20 cellular contexts compared by ENCODE assay signal in genomic region chr7:93402944-93403343, GRCh38.
DNase-seq lines count a peak whose midpoint lies in the region; ATAC-seq, FAIRE-seq and TF ChIP-seq lines count a peak whose summit lies in the region.
"Had no signal": no experiment of that assay in that cellular context is flagged by ENCODE, and none has a peak within 500 bp of the region (broad histone marks: within the 10 kb centered on the region; RNA-seq: fewer than 3 reads in every experiment).

No MANE protein-coding gene starts in this region.

- H3K27me3 ChIP-seq in GM23248 (replicated peaks; ENCODE audit: insufficient read depth): peaks cover 2% of the 10 kb centered on the region; the same call in 1 of the 2 replicates
- H3K27me3 ChIP-seq in K562 (ENCODE audit: control insufficient read depth in 2 of 2, insufficient read depth in 2 of 2, low read length in 2 of 2): no peaks in the 10 kb centered on the region
- H3K27me3 ChIP-seq in right atrium auricular region: no peaks in the 10 kb centered on the region
- H3K27me3 ChIP-seq: BLaER1 had no signal

- H3K4me3 ChIP-seq in GM23248 (no peak overlapping the region), K562 (no peak overlapping the region), fibroblast of the aortic adventitia (ENCODE audit: low read depth, low read length) (no peak overlapping the region), right atrium auricular region (no peak overlapping the region)
- H3K4me3 ChIP-seq: A549, BLaER1, GM12878 had no signal

- FAIRE-seq in K562 (lab: Jason Lieb, UNC): peak; percentile 48
- FAIRE-seq: A549, GM12878 had no signal

- H3K36me3 ChIP-seq in GM23248 (ENCODE audit: low read depth): no peaks in the 10 kb centered on the region
- H3K36me3 ChIP-seq in K562 (ENCODE audit: control insufficient read depth, insufficient read depth, low read length): no peaks in the 10 kb centered on the region
- H3K36me3 ChIP-seq in right atrium auricular region: no peaks in the 10 kb centered on the region
- H3K36me3 ChIP-seq: BLaER1 had no signal

- no peak for TF ChIP-seq POLR2A in K562 (conservative IDR thresholded peaks at IDR 0.05)

- intact Hi-C loops in K562 (cut with micrococcal nuclease): no loop called here

- TF ChIP-seq EP300 in K562 (IDR thresholded peaks at IDR 0.05; ENCODE audit: low read length): no peak

- no peaks in the 10 kb centered on the region for H3K4me1 ChIP-seq in GM23248 (ENCODE audit: insufficient read depth)
- H3K4me1 ChIP-seq in K562 (replicated peaks in 1 of 2; ENCODE audit: control insufficient read depth in 2 of 2, insufficient read depth in 2 of 2, low read length in 2 of 2): 0 out of 5 replicates have a peak, but pooled peaks cover 0 to 2% of the 10 kb centered on the region in 2 experiments
- no peaks in the 10 kb centered on the region for H3K4me1 ChIP-seq in right atrium auricular region
- H3K4me1 ChIP-seq: A549, BLaER1, Caco-2 had no signal

- no peaks in the 10 kb centered on the region for H3K9me1 ChIP-seq in K562 (ENCODE audit: control insufficient read depth, insufficient read depth, low read length)

- ATAC-seq in K562 (peak; percentile 52), GM19328 (IDR thresholded peaks at IDR 0.05; ENCODE audit: unreplicated experiment) (no peak)
- ATAC-seq: A549; CD8-positive, alpha-beta T cell; GM12878; HCT116 had no signal

- POLR2A ChIA-PET in K562 (lab: Yijun Ruan, JAX): no interaction called here

- CTCF ChIA-PET in K562 (lab: Yijun Ruan, JAX; ENCODE audit: low intra/inter-chr PET ratio): no interaction called here

- H4K20me1 ChIP-seq in GM23248 (ENCODE audit: insufficient read depth): no peaks in the 10 kb centered on the region
- H4K20me1 ChIP-seq in K562 (replicated peaks; ENCODE audit: control insufficient read depth, insufficient read depth, low read length): no peaks in the 10 kb centered on the region
- H4K20me1 ChIP-seq: BLaER1 had no signal

- H3K9me2 ChIP-seq in GM23248 (ENCODE audit: insufficient read depth): no peaks in the 10 kb centered on the region

- H3K79me2 ChIP-seq in GM23248 (ENCODE audit: insufficient read depth) (no peaks in the 10 kb centered on the region), K562 (ENCODE audit: control insufficient read depth, insufficient read depth, low read length) (no peaks in the 10 kb centered on the region)

- H3K27ac ChIP-seq in GM23248 (no peak overlapping the region), K562 (ENCODE audit: extremely low read depth, low read depth, low read length) (no peak overlapping the region), right atrium auricular region (no peak overlapping the region)
- H3K27ac ChIP-seq: A549, BLaER1, C4-2B had no signal

- in situ Hi-C loops in GM23248 (cut with MboI): no loop called here
- in situ Hi-C loops in K562 (cut with MboI): no loop called here

- BruUV-seq in K562 (replicated peaks; lab: Mats Ljungman, UMichigan): no TSS peak

- no peak overlapping the region for H3K9ac ChIP-seq in GM23248
- no peak overlapping the region for H3K9ac ChIP-seq in K562 (ENCODE audit: insufficient read depth in 1 of 2, low read depth in 2 of 2, low read length in 2 of 2)
- H3K9ac ChIP-seq: BLaER1 had no signal

- WGBS in GM23248 (ENCODE audit: low coverage in 1 of 2, low lambda C conversion rate in 2 of 2, missing lambda C conversion rate in 2 of 2), 2 experiments: 32 to 35% methylated on average over 5 of the region's 5 CpGs
- WGBS in K562 (ENCODE audit: insufficient coverage, low coverage, missing lambda C conversion rate): 2% methylated on average over 5 of the region's 5 CpGs

- no peaks in the 10 kb centered on the region for H3F3A ChIP-seq in GM23248 (ENCODE audit: insufficient read depth)

- H2AFZ ChIP-seq in GM23248 (no peak overlapping the region), K562 (ENCODE audit: low read depth, low read length) (no peak overlapping the region)

- H3K9me3 ChIP-seq in GM23248 (ENCODE audit: low read depth) (no peaks in the 10 kb centered on the region), K562 (replicated peaks; ENCODE audit: control insufficient read depth, insufficient read depth, low read depth, low read length) (no peaks in the 10 kb centered on the region), right atrium auricular region (peaks cover 0 to 12% of the 10 kb centered on the region in 2 donors)
- H3K9me3 ChIP-seq: A549, Caco-2 had no signal

- peak; percentile 9 for DNase-seq in DMS53 (lab: John Stamatoyannopoulos, UW)
- peak; percentile 2 for DNase-seq in GM23248
- DNase-seq in K562 (ENCODE audit: extremely low read depth in 1 of 4, low spot score in 3 of 4): no peak
- DNase-seq in fibroblast of the aortic adventitia (ENCODE audit: low read depth): peak; percentile 9
- DNase-seq in AML-193 (lab: John Stamatoyannopoulos, UW): no peak
- DNase-seq in right atrium auricular region (ENCODE audit: low spot score): no peak
- DNase-seq: 8988T; ACHN; Caco-2; CD4-positive, CD25-positive, alpha-beta regulatory T cell; CD8-positive, alpha-beta T cell; DMS153; DMS79 treated with DMSO at 0.1 percent for 48 hours; H9 had no signal

- no peak for TF ChIP-seq CTCF in K562 (IDR thresholded peaks at IDR 0.05 in 2 of 3, conservative IDR thresholded peaks at IDR 0.05 in 1 of 3; ENCODE audit: insufficient read depth in 2 of 3, low read depth in 1 of 3, low read length in 3 of 3)
- TF ChIP-seq CTCF in fibroblast of the aortic adventitia (IDR thresholded peaks at IDR 0.05; ENCODE audit: insufficient read depth, low read length): no peak
- TF ChIP-seq CTCF in right atrium auricular region (IDR thresholded peaks at IDR 0.05): no peak

- no peak for TF ChIP-seq RAD21 in K562 (CRISPR knock-in tag; conservative IDR thresholded peaks at IDR 0.05 in 1 of 2, IDR thresholded peaks at IDR 0.05 in 1 of 2)

- H3K4me2 ChIP-seq in GM23248 (ENCODE audit: unreplicated experiment): no peak overlapping the region
- H3K4me2 ChIP-seq in K562 (ENCODE audit: insufficient read depth, low read length): no peak overlapping the region
- H3K4me2 ChIP-seq: A549, BLaER1 had no signal

TF ChIP-seq in K562, 482 proteins besides CTCF, POLR2A, EP300 and RAD21 (continues in another document):
- TF ChIP-seq GABPA (tag; conservative IDR thresholded peaks at IDR 0.05; ENCODE audit: low read depth) (peak; percentile 32; the same call in 1 of the 2 replicates), POLR2H (tag; IDR thresholded peaks at IDR 0.05; ENCODE audit: low read depth) (peak; percentile 31; the same call in 1 of the 2 replicates), GTF3C2 (IDR thresholded peaks at IDR 0.05; ENCODE audit: borderline replicate concordance, extremely low read depth, insufficient read length) (no peak), SPI1 (IDR thresholded peaks at IDR 0.05; ENCODE audit: borderline replicate concordance, low read depth, low read length) (no peak), ZNF584 (CRISPR knock-in tag; IDR thresholded peaks at IDR 0.05; ENCODE audit: low read depth) (peak; percentile 54; the same call in 1 of the 2 replicates), L3MBTL2 (IDR thresholded peaks at IDR 0.05) (0 out of 2 replicates have a peak, but pooled peaks have one; percentile 37), ZBTB12 (CRISPR knock-in tag; IDR thresholded peaks at IDR 0.05) (no peak), ZNF24 (IDR thresholded peaks at IDR 0.05) (no peak), ETV1 (tag; conservative IDR thresholded peaks at IDR 0.05; ENCODE audit: low read depth) (0 out of 2 replicates have a peak, but pooled peaks have one; percentile 36), ZNF175 (CRISPR knock-in tag; IDR thresholded peaks at IDR 0.05; ENCODE audit: low read depth) (peak; percentile 49; the same call in 1 of the 2 replicates), CEBPG (CRISPR knock-in tag; IDR thresholded peaks at IDR 0.05) (no peak), CEBPG (tag; conservative IDR thresholded peaks at IDR 0.05 in 1 of 2, IDR thresholded peaks at IDR 0.05 in 1 of 2) (peak in 1 of 2 experiments; percentile 90; a peak in 2 of 4 replicates), NFATC3 (IDR thresholded peaks at IDR 0.05) (no peak), EWSR1 (IDR thresholded peaks at IDR 0.05; ENCODE audit: borderline replicate concordance, low read depth, partially characterized antibody) (no peak)

Comparison
In these comparisons a context has a peak if more than half of its experiments do, and no peak if none do; other contexts are left out.
1. DNase-seq: peak in DMS53 (single experiment), GM23248 (single experiment) and fibroblast of the aortic adventitia (single experiment); none in K562 (0 of 4), AML-193 (0 of 2) and right atrium auricular region (single experiment).